8 cellular contexts compared by ENCODE assay signal in the genomic region with DNA sequence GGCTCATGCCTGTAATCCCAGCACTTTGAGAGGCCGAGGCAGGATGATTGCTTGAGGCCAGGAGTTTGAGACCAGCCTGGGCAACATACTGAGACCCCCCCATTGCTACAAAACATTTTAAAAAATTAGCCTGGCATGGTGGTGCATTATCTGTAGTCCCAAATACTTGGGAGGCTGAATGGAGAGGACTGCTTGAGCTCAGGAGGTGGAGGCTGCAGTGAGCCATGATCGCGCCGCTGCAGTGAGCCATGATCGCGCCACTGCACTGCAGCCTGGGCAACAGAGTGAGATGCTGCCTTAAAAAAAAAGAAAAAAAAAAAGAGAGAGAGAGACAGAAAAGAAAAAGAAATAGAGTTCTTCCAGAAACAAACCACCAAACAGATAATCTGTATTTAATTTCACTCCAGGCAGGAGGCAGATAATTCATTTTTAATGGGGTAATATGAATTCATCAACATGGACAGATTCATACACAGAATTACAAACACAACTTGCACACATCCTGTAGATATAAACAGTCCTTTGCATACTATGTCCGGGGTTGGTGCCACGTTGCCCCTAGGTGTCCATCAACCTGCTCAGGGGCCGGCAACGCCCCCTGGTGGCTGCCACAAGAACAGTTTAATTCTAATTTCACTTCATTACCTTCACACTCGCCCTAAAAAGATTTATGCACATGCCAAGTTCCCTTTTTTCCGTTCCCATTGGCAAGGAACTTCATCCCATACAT. TPM values are rescaled to one million over a fixed set of nuclear protein-coding genes. Genes with fewer than 3 reads are reported as not detected.
DNase-seq lines count a peak whose midpoint lies in the region; ATAC-seq and TF ChIP-seq lines count a peak whose summit lies in the region.

No MANE protein-coding gene starts in this region.

- H3K9me3 Mint-ChIP-seq in activated CD8-positive, alpha-beta memory T cell treated with anti-CD3 and anti-CD28 coated beads, Interleukin-2, amount 10 ng/mL, durations not matched to agents 7 days and 5 days (ENCODE audit: low read depth) = no peaks in the 10 kb centered on the region
- H3K9me3 Mint-ChIP-seq in nephron = no peaks in the 10 kb centered on the region

- H3K36me3 Mint-ChIP-seq in activated CD8-positive, alpha-beta memory T cell treated with anti-CD3 and anti-CD28 coated beads, Interleukin-2, amount 10 ng/mL, durations not matched to agents 7 days and 5 days = no peaks in the 10 kb centered on the region
- no peaks in the 10 kb centered on the region for H3K36me3 Mint-ChIP-seq in nephron (ENCODE audit: low read depth)

- H3K27me3 ChIP-seq in tibial nerve = no peaks in the 10 kb centered on the region

- H3K27ac ChIP-seq in tibial nerve = peak overlapping the region in 2 of 4 donors; percentile 1 to 33

- H3K4me3 Mint-ChIP-seq in activated CD8-positive, alpha-beta memory T cell treated with anti-CD3 and anti-CD28 coated beads, Interleukin-2, amount 10 ng/mL, durations not matched to agents 7 days and 5 days = no peak overlapping the region
- H3K4me3 Mint-ChIP-seq in nephron = no peak overlapping the region

- H3K4me3 ChIP-seq in epithelial cell of esophagus (ENCODE audit: low read length) (no peak overlapping the region), tibial nerve (no peak overlapping the region)

- TF ChIP-seq EP300 in tibial nerve (IDR thresholded peaks at IDR 0.05) = no peak

- peak; percentile 63 for ATAC-seq in HG02938 (IDR thresholded peaks at IDR 0.05; ENCODE audit: unreplicated experiment)
- ATAC-seq in activated CD8-positive, alpha-beta memory T cell treated with anti-CD3 and anti-CD28 coated beads, Interleukin-2, amount 10 ng/mL, durations not matched to agents 7 days and 5 days = peak; percentile 90

- peaks cover 0 to 19% (median 0%) of the 10 kb centered on the region in 4 donors for H3K4me1 ChIP-seq in tibial nerve

- no peaks in the 10 kb centered on the region for H3K9me3 ChIP-seq in tibial nerve

- no peak overlapping the region for H3K27ac Mint-ChIP-seq in activated CD8-positive, alpha-beta memory T cell treated with anti-CD3 and anti-CD28 coated beads, Interleukin-2, amount 10 ng/mL, durations not matched to agents 7 days and 5 days
- peak overlapping the region; percentile 86 to 93 (median 92) for H3K27ac Mint-ChIP-seq in nephron

- DNase-seq in EL (peak; percentile 61), NCI-H82 (lab: John Stamatoyannopoulos, UW) (peak; percentile 78), epithelial cell of esophagus (ENCODE audit: low read depth) (peak; percentile 56), tibial nerve (ENCODE audit: low spot score in 2 of 2) (peak in 1 of 2 donors; percentile 17), NCI-H524 treated with DMSO at 0.1 percent for 48 hours (lab: John Stamatoyannopoulos, UW) (no peak)
- peak; percentile 77 for DNase-seq in activated CD8-positive, alpha-beta memory T cell treated with anti-CD3 and anti-CD28 coated beads, Interleukin-2, amount 10 ng/mL, durations not matched to agents 7 days and 5 days

- 45 to 49% methylated on average over 12 of the region's 12 CpGs for WGBS in tibial nerve, 2 donors

- CTCF ChIA-PET in activated CD8-positive, alpha-beta memory T cell treated with anti-CD3 and anti-CD28 coated beads, Interleukin-2, amount 10 ng/mL, durations not matched to agents 7 days and 5 days (lab: Charles Lee) = interaction anchor here (0.6 to 2.5 kb wide), 13 partner anchors 9 to 339 kb away, joined by 3 to 11 read pairs (median 6); a partner anchor contains a TSS

- peaks cover 21% of the 10 kb centered on the region for H3K4me1 Mint-ChIP-seq in activated CD8-positive, alpha-beta memory T cell treated with anti-CD3 and anti-CD28 coated beads, Interleukin-2, amount 10 ng/mL, durations not matched to agents 7 days and 5 days
- peaks cover 55% of the 10 kb centered on the region for H3K4me1 Mint-ChIP-seq in nephron

- H3K36me3 ChIP-seq in tibial nerve = peaks cover 0 to 27% (median 0%) of the 10 kb centered on the region in 3 donors

- no peak for TF ChIP-seq POLR2A in tibial nerve (IDR thresholded peaks at IDR 0.05)

- peaks cover 30% of the 10 kb centered on the region for H3K27me3 Mint-ChIP-seq in activated CD8-positive, alpha-beta memory T cell treated with anti-CD3 and anti-CD28 coated beads, Interleukin-2, amount 10 ng/mL, durations not matched to agents 7 days and 5 days
- peaks cover 8% of the 10 kb centered on the region for H3K27me3 Mint-ChIP-seq in nephron (ENCODE audit: low read depth)

- TF ChIP-seq CTCF in epithelial cell of esophagus (IDR thresholded peaks at IDR 0.05; ENCODE audit: insufficient read depth, low read depth, low read length, missing control alignments) (peak; percentile 67), nephron (IDR thresholded peaks at IDR 0.05; ENCODE audit: unreplicated experiment in 3 of 3) (peak; percentile 75 to 76 (median 75)), tibial nerve (IDR thresholded peaks at IDR 0.05) (peak; percentile 59 to 80 (median 68))

RNA-seq across cellular contexts. Expression of a gene that starts 15.9 kb away (rescaled TPM):
- under 1 TPM in 1 of 2 experiments, not detected in 1; 0.14 TPM for total RNA-seq in activated CD8-positive, alpha-beta memory T cell treated with anti-CD3 and anti-CD28 coated beads, Interleukin-2, amount 10 ng/mL, durations not matched to agents 7 days and 5 days
- 10 to 100 TPM in 2 of 4 donors, 1 to 10 TPM in 2; 7.9 to 11.6 (median 9.6) TPM for total RNA-seq in tibial nerve

RNA-seq across cellular contexts. Expression of a gene that starts 22.7 kb away (rescaled TPM):
- total RNA-seq in activated CD8-positive, alpha-beta memory T cell treated with anti-CD3 and anti-CD28 coated beads, Interleukin-2, amount 10 ng/mL, durations not matched to agents 7 days and 5 days = 10 to 100 TPM; 35.5 to 38.3 TPM
- 10 to 100 TPM; 14.2 to 45.0 (median 25.6) TPM for total RNA-seq in tibial nerve

Comparison
In these comparisons a context has a peak if more than half of its experiments do, and no peak if none do; other contexts are left out.
1. RNA of a gene that starts 15.9 kb away (total RNA-seq): 7.9 to 11.6 TPM in tibial nerve; 0.14 TPM in activated CD8-positive, alpha-beta memory T cell treated with anti-CD3 and anti-CD28 coated beads, Interleukin-2, amount 10 ng/mL, durations not matched to agents 7 days and 5 days; every median in the first group is over 4 times any median in the second.
2. Peak in every context shown above with its lines, with median percentiles within 50 percentile points of each other: CTCF ChIP-seq.